Comparison of ENCODE assay signal across 9 cellular contexts in the genomic region with DNA sequence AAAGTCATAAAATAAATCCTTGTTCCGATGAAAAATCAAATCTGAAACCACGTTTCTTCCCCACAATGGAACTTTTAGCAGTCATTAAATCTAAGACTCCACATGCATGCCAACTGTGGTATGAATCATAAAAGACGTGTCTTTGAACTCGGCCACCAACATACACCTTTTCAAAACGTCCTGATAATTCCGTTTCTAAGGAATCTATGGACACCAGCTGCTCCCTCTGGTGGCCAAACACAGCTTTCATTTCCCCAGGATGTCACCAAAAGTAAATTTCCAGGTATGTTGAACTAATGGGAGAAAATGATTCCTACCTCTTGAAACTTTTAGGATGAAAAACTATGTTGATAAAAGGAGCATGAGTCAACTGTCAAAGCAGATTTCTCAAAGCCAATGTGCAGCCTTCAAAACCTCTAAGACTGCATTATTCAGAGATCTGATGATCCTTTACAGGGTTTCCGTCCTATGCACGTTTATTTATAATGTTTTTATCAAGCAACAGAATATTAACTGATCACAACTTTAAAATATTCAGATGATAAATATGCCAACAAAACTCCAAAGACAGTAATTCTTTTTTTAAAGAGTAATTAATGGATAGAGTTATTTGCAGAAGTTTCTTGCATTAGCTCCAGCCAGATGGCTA.
DNase-seq lines count a peak whose midpoint lies in the region; ATAC-seq and TF ChIP-seq lines count a peak whose summit lies in the region.
"Had no signal": no experiment of that assay in that cellular context is flagged by ENCODE, and none has a peak within 500 bp of the region (broad histone marks: within the 10 kb centered on the region; RNA-seq: fewer than 3 reads in every experiment).

No MANE protein-coding gene starts in this region.

- peaks cover 4% of the 10 kb centered on the region for H3K9me3 Mint-ChIP-seq in activated CD4-positive, alpha-beta T cell treated with anti-CD3 and anti-CD28 coated beads for 36 hours (ENCODE audit: low read depth)

- H3K9me3 ChIP-seq in upper lobe of right lung: no peaks in the 10 kb centered on the region
- H3K9me3 ChIP-seq: SJSA1 had no signal

- intact Hi-C loops in upper lobe of right lung (cut with DNase I): no loop called here
- intact Hi-C loops in activated CD4-positive, alpha-beta T cell treated with anti-CD3 and anti-CD28 coated beads for 36 hours (cut with DNase I, micrococcal nuclease): no loop called here

- no peak overlapping the region for H3K27ac ChIP-seq in KMS-11
- no peak overlapping the region for H3K27ac ChIP-seq in upper lobe of right lung
- H3K27ac ChIP-seq: SJSA1 had no signal

- H3K27me3 ChIP-seq in KMS-11 (ENCODE audit: insufficient read depth, low read depth) (no peaks in the 10 kb centered on the region), upper lobe of right lung (no peaks in the 10 kb centered on the region)
- H3K27me3 ChIP-seq: SJSA1 had no signal

- H2AFZ ChIP-seq in KMS-11 (ENCODE audit: low read depth): no peak overlapping the region

- H3K36me3 ChIP-seq in KMS-11 (ENCODE audit: insufficient read depth): no peaks in the 10 kb centered on the region
- no peaks in the 10 kb centered on the region for H3K36me3 ChIP-seq in upper lobe of right lung

- no peaks in the 10 kb centered on the region for H3K4me1 Mint-ChIP-seq in activated CD4-positive, alpha-beta T cell treated with anti-CD3 and anti-CD28 coated beads for 36 hours

- DNase-seq in DMS53 treated with DMSO at 0.1 percent for 48 hours (lab: John Stamatoyannopoulos, UW; ENCODE audit: unreplicated experiment) (peak; percentile 84), astrocyte of the hippocampus (ENCODE audit: low read depth, low spot score) (peak; percentile 74), kidney glomerular epithelial cell (lab: John Stamatoyannopoulos, UW) (peak; percentile 48), upper lobe of right lung (no peak)
- DNase-seq in stimulated activated naive CD4-positive, alpha-beta T cell (lab: John Stamatoyannopoulos, UW): no peak
- no peak for DNase-seq in activated CD4-positive, alpha-beta T cell treated with anti-CD3 and anti-CD28 coated beads for 36 hours

- no peak overlapping the region for H3K4me2 ChIP-seq in KMS-11

- TF ChIP-seq CTCF in KMS-11 (conservative IDR thresholded peaks at IDR 0.05; ENCODE audit: low read depth, low read length): peak; percentile 22; the same call in 1 of the 2 replicates
- TF ChIP-seq CTCF in upper lobe of right lung (IDR thresholded peaks at IDR 0.05): peak; percentile 84

- no peak overlapping the region for H3K4me3 Mint-ChIP-seq in activated CD4-positive, alpha-beta T cell treated with anti-CD3 and anti-CD28 coated beads for 36 hours

- no peaks in the 10 kb centered on the region for H4K20me1 ChIP-seq in KMS-11 (ENCODE audit: insufficient read depth)

- H3K36me3 Mint-ChIP-seq in activated CD4-positive, alpha-beta T cell treated with anti-CD3 and anti-CD28 coated beads for 36 hours (ENCODE audit: low read depth): peaks cover 33% of the 10 kb centered on the region

- CTCF ChIA-PET in activated CD4-positive, alpha-beta T cell treated with anti-CD3 and anti-CD28 coated beads for 36 hours (lab: Charles Lee): interaction anchor here (0.6 to 2.3 kb wide), 8 partner anchors 9 to 146 kb away, joined by 3 to 7 read pairs (median 3); no protein-coding TSS in a partner anchor

- H3K27me3 Mint-ChIP-seq in activated CD4-positive, alpha-beta T cell treated with anti-CD3 and anti-CD28 coated beads for 36 hours: no peaks in the 10 kb centered on the region

- H3K4me1 ChIP-seq in KMS-11 (ENCODE audit: low read depth, poor library complexity, severe bottlenecking): no peaks in the 10 kb centered on the region
- no peaks in the 10 kb centered on the region for H3K4me1 ChIP-seq in upper lobe of right lung
- H3K4me1 ChIP-seq: SJSA1 had no signal

- ATAC-seq in upper lobe of right lung: peak; percentile 81
- ATAC-seq in GM21423 (IDR thresholded peaks at IDR 0.05; ENCODE audit: unreplicated experiment): no peak
- ATAC-seq in activated CD4-positive, alpha-beta T cell treated with anti-CD3 and anti-CD28 coated beads for 36 hours: no peak

- no peak overlapping the region for H3K27ac Mint-ChIP-seq in activated CD4-positive, alpha-beta T cell treated with anti-CD3 and anti-CD28 coated beads for 36 hours

- H3K4me3 ChIP-seq in KMS-11 (IDR thresholded peaks at IDR 0.05; ENCODE audit: insufficient read depth, low read depth, low read length): no peak overlapping the region
- H3K4me3 ChIP-seq in upper lobe of right lung: no peak overlapping the region
- H3K4me3 ChIP-seq: SJSA1 had no signal

- H3K9ac ChIP-seq in KMS-11: no peak overlapping the region

- POLR2A ChIA-PET in activated CD4-positive, alpha-beta T cell treated with anti-CD3 and anti-CD28 coated beads for 36 hours (lab: Charles Lee): no interaction called here

- H3K79me2 ChIP-seq in KMS-11 (ENCODE audit: insufficient read depth, low read depth): no peaks in the 10 kb centered on the region

Comparison
In these comparisons a context has a peak if more than half of its experiments do, and no peak if none do; other contexts are left out.
1. DNase-seq: peak in DMS53 treated with DMSO at 0.1 percent for 48 hours (single experiment), astrocyte of the hippocampus (single experiment) and kidney glomerular epithelial cell (single experiment); none in upper lobe of right lung (single experiment), stimulated activated naive CD4-positive, alpha-beta T cell (0 of 6) and activated CD4-positive, alpha-beta T cell treated with anti-CD3 and anti-CD28 coated beads for 36 hours (single experiment).